2 cellular contexts compared by ENCODE assay signal in genomic region chr5:133238426-133239205, GRCh38.
TF ChIP-seq lines count a peak whose summit lies in the region.

No MANE protein-coding gene starts in this region.

TF ChIP-seq in HepG2, 621 proteins besides CTCF, POLR2A, EP300 and RAD21:
- TF ChIP-seq ZNF549 (CRISPR knock-in tag; IDR thresholded peaks at IDR 0.05), result no peak
- TF ChIP-seq, protein P1, sequence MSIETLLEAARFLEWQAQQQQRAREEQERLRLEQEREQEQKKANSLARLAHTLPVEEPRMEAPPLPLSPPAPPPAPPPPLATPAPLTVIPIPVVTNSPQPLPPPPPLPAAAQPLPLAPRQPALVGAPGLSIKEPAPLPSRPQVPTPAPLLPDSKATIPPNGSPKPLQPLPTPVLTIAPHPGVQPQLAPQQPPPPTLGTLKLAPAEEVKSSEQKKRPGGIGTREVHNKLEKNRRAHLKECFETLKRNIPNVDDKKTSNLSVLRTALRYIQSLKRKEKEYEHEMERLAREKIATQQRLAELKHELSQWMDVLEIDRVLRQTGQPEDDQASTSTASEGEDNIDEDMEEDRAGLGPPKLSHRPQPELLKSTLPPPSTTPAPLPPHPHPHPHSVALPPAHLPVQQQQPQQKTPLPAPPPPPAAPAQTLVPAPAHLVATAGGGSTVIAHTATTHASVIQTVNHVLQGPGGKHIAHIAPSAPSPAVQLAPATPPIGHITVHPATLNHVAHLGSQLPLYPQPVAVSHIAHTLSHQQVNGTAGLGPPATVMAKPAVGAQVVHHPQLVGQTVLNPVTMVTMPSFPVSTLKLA (IDR thresholded peaks at IDR 0.05), result peak; percentile 95

TF ChIP-seq in H1, 55 proteins besides CTCF, POLR2A, EP300 and RAD21:
- TF ChIP-seq SRF (IDR thresholded peaks at IDR 0.05; ENCODE audit: low read depth, low read length) (no peak), SP1 (IDR thresholded peaks at IDR 0.05; ENCODE audit: low read depth, low read length) (no peak), TAF1 (IDR thresholded peaks at IDR 0.05; ENCODE audit: low read depth, low read length) (no peak), TEAD4 (IDR thresholded peaks at IDR 0.05; ENCODE audit: low read depth, low read length) (no peak), MAFK (IDR thresholded peaks at IDR 0.05; ENCODE audit: low read depth, low read length) (no peak), SP2 (IDR thresholded peaks at IDR 0.05; ENCODE audit: low read length) (no peak), BACH1 (IDR thresholded peaks at IDR 0.05; ENCODE audit: low read length) (no peak), CTBP2 (IDR thresholded peaks at IDR 0.05; ENCODE audit: borderline replicate concordance, insufficient read depth, insufficient read length, low read length) (no peak), TBP (IDR thresholded peaks at IDR 0.05; ENCODE audit: low read depth, low read length) (no peak), CEBPB (IDR thresholded peaks at IDR 0.05; ENCODE audit: low read depth, low read length) (no peak), RBBP5 (IDR thresholded peaks at IDR 0.05; ENCODE audit: borderline replicate concordance, low read depth, low read length) (no peak), BCL11A (IDR thresholded peaks at IDR 0.05; ENCODE audit: low read depth in 2 of 2, low read length in 2 of 2) (no peak), PHF8 (conservative IDR thresholded peaks at IDR 0.05; ENCODE audit: low read depth, low read length) (no peak), RNF2 (IDR thresholded peaks at IDR 0.05; ENCODE audit: borderline replicate concordance, low read depth, low read length, missing control alignments, poor library complexity, severe bottlenecking) (no peak), KDM4A (IDR thresholded peaks at IDR 0.05; ENCODE audit: low read depth, low read length, severe bottlenecking) (no peak)
TF ChIP-seq in H1: peak in this region for 0.
